Comparison of ENCODE assay signal across 1 cellular context in the genomic region with DNA sequence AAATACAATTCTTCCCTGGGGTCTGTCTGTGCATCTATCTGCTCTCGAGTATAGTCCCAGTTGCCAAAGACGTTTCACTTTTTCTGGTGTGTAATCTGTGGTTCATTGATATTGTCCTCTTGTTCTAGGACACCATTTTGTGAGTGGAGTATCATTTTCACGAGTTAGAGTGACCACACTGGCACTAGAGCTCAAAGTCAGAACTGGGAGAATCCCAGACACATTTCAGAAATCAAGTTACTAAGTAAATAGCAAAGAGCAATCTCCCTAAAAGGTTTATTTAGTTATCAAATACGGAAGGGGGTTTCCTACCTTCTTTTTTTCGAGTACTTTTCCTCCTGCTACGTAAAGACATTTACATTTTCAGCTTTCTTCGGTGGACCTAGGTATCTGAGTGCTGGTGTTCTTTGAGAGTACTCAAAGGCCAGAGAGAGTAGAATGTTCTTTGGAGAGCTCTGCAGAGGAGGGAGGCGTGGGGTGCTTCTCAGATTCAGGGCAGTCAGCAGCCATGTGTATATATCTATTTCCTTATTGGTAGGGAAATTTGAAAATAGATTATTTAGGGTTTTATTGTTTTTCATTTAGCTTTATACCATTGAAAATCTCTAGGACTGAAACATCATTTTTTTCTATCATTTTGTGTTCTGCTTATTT.
A peak's percentile ranks its signal among the peaks of the same experiment; 100 is the strongest.
TF ChIP-seq lines count a peak whose summit lies in the region.

No MANE protein-coding gene starts in this region.

TF ChIP-seq in liver, 16 proteins besides CTCF, POLR2A, EP300 and RAD21 (continued from another document):
- TF ChIP-seq FOXA2 (IDR thresholded peaks at IDR 0.05) (peak; percentile 91), RXRA (IDR thresholded peaks at IDR 0.05) (peak in 1 of 2 donors; percentile 32), SP1 (IDR thresholded peaks at IDR 0.05) (peak; percentile 89), FOXA1 (IDR thresholded peaks at IDR 0.05) (peak; percentile 79)
